ENCODE assay signal across 10 cellular contexts in genomic region chr4:8377103-8378075, GRCh38.
"Had no signal": no experiment of that assay in that cellular context is flagged by ENCODE, and none has a peak within 500 bp of the region (broad histone marks: within the 10 kb centered on the region; RNA-seq: fewer than 3 reads in every experiment).

No MANE protein-coding gene starts in this region.

- H3K27ac Mint-ChIP-seq: activated T-cell treated with anti-CD3 and anti-CD28 coated beads, Interleukin-2, amount 50 U/mL, for 24 hours had no signal

- H3K4me1 ChIP-seq: uterus had no signal

- H3K27me3 ChIP-seq: ovary, uterus had no signal

- H3K27ac ChIP-seq: ovary had no signal

- H3K4me3 ChIP-seq: mucosa of descending colon, ovary, uterus had no signal

- H3K36me3 ChIP-seq: ovary, uterus had no signal

- DNase-seq: activated gamma-delta T cell; activated T-cell treated with anti-CD3 and anti-CD28 coated beads, Interleukin-2, amount 50 U/mL, for 24 hours; cerebellar nuclear complex; dermis blood vessel endothelial cell; mucosa of descending colon; naive thymus-derived CD8-positive, alpha-beta T cell; stimulated activated CD4-positive, alpha-beta T cell treated with anti-CD3 and anti-CD28 coated beads, Interleukin-15, amount 100 ng/mL, for 24 hours; uterus had no signal

- H3K9me3 ChIP-seq: mucosa of descending colon, ovary, uterus had no signal

- H3K4me3 Mint-ChIP-seq: activated T-cell treated with anti-CD3 and anti-CD28 coated beads, Interleukin-2, amount 50 U/mL, for 24 hours; naive thymus-derived CD8-positive, alpha-beta T cell had no signal

- ATAC-seq: activated CD4-positive, CD25-positive, alpha-beta regulatory T cell treated with anti-CD3 and anti-CD28 coated beads, Interleukin-2, amount 50 U/mL, for 24 hours; mucosa of descending colon; naive thymus-derived CD8-positive, alpha-beta T cell had no signal

- H3K27me3 Mint-ChIP-seq: activated T-cell treated with anti-CD3 and anti-CD28 coated beads, Interleukin-2, amount 50 U/mL, for 24 hours; naive thymus-derived CD8-positive, alpha-beta T cell had no signal

- H3K9me3 Mint-ChIP-seq: activated T-cell treated with anti-CD3 and anti-CD28 coated beads, Interleukin-2, amount 50 U/mL, for 24 hours; naive thymus-derived CD8-positive, alpha-beta T cell had no signal
